8 cellular contexts compared by ENCODE assay signal in the genomic region with DNA sequence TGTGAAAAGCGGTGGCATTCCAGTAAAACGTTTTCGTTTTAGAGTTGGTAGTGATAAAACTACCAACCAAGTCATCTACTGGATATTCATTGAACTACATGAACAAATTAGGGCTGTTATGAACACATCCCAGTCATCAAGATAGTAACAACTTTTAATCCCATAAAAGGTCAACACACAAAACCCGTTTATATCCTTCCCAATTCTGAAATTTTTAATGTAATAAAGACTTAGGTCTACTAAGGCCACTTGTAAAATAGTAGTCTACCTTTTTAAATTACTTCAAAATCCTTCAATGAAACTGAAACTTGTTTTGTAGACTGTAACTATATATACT. TPM values are rescaled to one million over a fixed set of nuclear protein-coding genes. Genes with fewer than 3 reads are reported as not detected.
A peak's percentile ranks its signal among the peaks of the same experiment; 100 is the strongest.
DNase-seq lines count a peak whose midpoint lies in the region; ATAC-seq and TF ChIP-seq lines count a peak whose summit lies in the region.

No MANE protein-coding gene starts in this region.

- peak; percentile 16 for DNase-seq in NCI-H460 (ENCODE audit: extremely low read depth, low read depth)
- DNase-seq in osteocyte (ENCODE audit: extremely low spot score, unreplicated experiment) = no peak
- no peak for DNase-seq in NCI-H1048 (lab: John Stamatoyannopoulos, UW)
- no peak for DNase-seq in activated CD4-positive, alpha-beta T cell treated with anti-CD3 and anti-CD28 coated beads, Interleukin-2, amount 50 U/mL, for 4 hours
- no peak for DNase-seq in ureter (ENCODE audit: low spot score)

- H3K36me3 ChIP-seq in DOHH2 (ENCODE audit: control insufficient read depth, low read length) = peaks cover 46% of the 10 kb centered on the region
- peaks cover 0 to 3% of the 10 kb centered on the region in 2 donors for H3K36me3 ChIP-seq in duodenal mucosa (ENCODE audit: control insufficient read depth in 1 of 2, insufficient read depth in 2 of 2, low read length in 2 of 2)

- TF ChIP-seq CTCF in DOHH2 (IDR thresholded peaks at IDR 0.05; ENCODE audit: low read depth, low read length, poor library complexity, severe bottlenecking) (no peak), osteocyte (IDR thresholded peaks at IDR 0.05) (no peak)

- H3K9me3 Mint-ChIP-seq in osteocyte (ENCODE audit: unreplicated experiment) = no peaks in the 10 kb centered on the region

- no peaks in the 10 kb centered on the region for H3K27me3 Mint-ChIP-seq in osteocyte (ENCODE audit: unreplicated experiment)

- peak overlapping the region; percentile 82 to 89 for H3K9ac ChIP-seq in duodenal mucosa (ENCODE audit: low read depth in 1 of 2, low read length in 2 of 2)

- H3K4me2 ChIP-seq in DOHH2 (ENCODE audit: low read length) = peak overlapping the region; percentile 94

- peak overlapping the region; percentile 95 for H3K4me3 Mint-ChIP-seq in osteocyte (ENCODE audit: unreplicated experiment)

- H3K4me1 Mint-ChIP-seq in osteocyte (ENCODE audit: unreplicated experiment) = peaks cover 25% of the 10 kb centered on the region

- H3K4me1 ChIP-seq in DOHH2 (ENCODE audit: control insufficient read depth, low read length) (peaks cover 28% of the 10 kb centered on the region), duodenal mucosa (ENCODE audit: control insufficient read depth in 1 of 2, insufficient read depth in 2 of 2, low read length in 2 of 2) (peaks cover 21 to 25% of the 10 kb centered on the region in 2 donors)

- no peaks in the 10 kb centered on the region for H3K9me2 ChIP-seq in DOHH2 (replicated peaks; ENCODE audit: control insufficient read depth, low read length)

- H3K36me3 Mint-ChIP-seq in osteocyte (ENCODE audit: unreplicated experiment) = peaks cover 2% of the 10 kb centered on the region

- no peaks in the 10 kb centered on the region for H4K20me1 ChIP-seq in DOHH2 (ENCODE audit: control insufficient read depth, insufficient read depth, low read depth, low read length)

- H3K27ac Mint-ChIP-seq in osteocyte (ENCODE audit: unreplicated experiment) = peak overlapping the region; percentile 95

- no peak for ATAC-seq in GM21515 (IDR thresholded peaks at IDR 0.05; ENCODE audit: unreplicated experiment)

- no peaks in the 10 kb centered on the region for H3F3A ChIP-seq in DOHH2 (ENCODE audit: control insufficient read depth, insufficient read depth)

- peak overlapping the region; percentile 80 for H3K27ac ChIP-seq in DOHH2 (ENCODE audit: low read depth, low read length)
- no peak overlapping the region for H3K27ac ChIP-seq in duodenal mucosa (ENCODE audit: low read depth, low read length)

- H3K27me3 ChIP-seq in DOHH2 (ENCODE audit: control insufficient read depth, low read length) (no peaks in the 10 kb centered on the region), duodenal mucosa (ENCODE audit: control insufficient read depth in 1 of 2, insufficient read depth in 2 of 2, low read length in 2 of 2) (no peaks in the 10 kb centered on the region)

- peak overlapping the region; percentile 84 for H3K4me3 ChIP-seq in DOHH2 (ENCODE audit: low read length)
- peak overlapping the region; percentile 90 to 93 for H3K4me3 ChIP-seq in duodenal mucosa (ENCODE audit: low read depth in 1 of 2, low read length in 2 of 2)

- H3K9me3 ChIP-seq in DOHH2 (ENCODE audit: control insufficient read depth, insufficient read depth, low read length) (no peaks in the 10 kb centered on the region), duodenal mucosa (ENCODE audit: control insufficient read depth in 1 of 2, low read length in 2 of 2) (no peaks in the 10 kb centered on the region)

- peaks cover 60% of the 10 kb centered on the region for H3K79me2 ChIP-seq in DOHH2 (ENCODE audit: control insufficient read depth, low read length)

RNA-seq across cellular contexts. Expression of gene ATAD1, which starts 1.2 kb away (rescaled TPM):
- total RNA-seq in NCI-H460 (2014; rRNA removed; shearing (Covaris generic)) = 232 TPM in 2 replicates
- 111 and 158 TPM in 2 replicates for polyA plus RNA-seq in NCI-H460 (2014; cell fraction: nucleus; rRNA removed)
- 61.1 and 63.2 TPM in 2 replicates for total RNA-seq in osteocyte
- total RNA-seq in ureter = 69.8 TPM

RNA-seq across cellular contexts. Expression of gene KLLN, which starts 46.5 kb away (rescaled TPM):
- total RNA-seq in NCI-H460 (2014; rRNA removed; shearing (Covaris generic)) = 1.6 and 2.1 TPM in 2 replicates
- 1.4 TPM in 2 replicates for polyA plus RNA-seq in NCI-H460 (2014; cell fraction: nucleus; rRNA removed)
- total RNA-seq in osteocyte = 0.39 and 0.46 TPM in 2 replicates
- 2.1 TPM for total RNA-seq in ureter

RNA-seq across cellular contexts. Expression of gene PTEN, which starts 46.6 kb away (rescaled TPM):
- total RNA-seq in NCI-H460 (2014; rRNA removed; shearing (Covaris generic)) = 166 and 194 TPM in 2 replicates
- polyA plus RNA-seq in NCI-H460 (2014; cell fraction: nucleus; rRNA removed) = 50.6 and 64.0 TPM in 2 replicates
- total RNA-seq in osteocyte = 67.6 and 69.3 TPM in 2 replicates
- 159 TPM for total RNA-seq in ureter
